1 cellular context compared by ENCODE assay signal in the genomic region with DNA sequence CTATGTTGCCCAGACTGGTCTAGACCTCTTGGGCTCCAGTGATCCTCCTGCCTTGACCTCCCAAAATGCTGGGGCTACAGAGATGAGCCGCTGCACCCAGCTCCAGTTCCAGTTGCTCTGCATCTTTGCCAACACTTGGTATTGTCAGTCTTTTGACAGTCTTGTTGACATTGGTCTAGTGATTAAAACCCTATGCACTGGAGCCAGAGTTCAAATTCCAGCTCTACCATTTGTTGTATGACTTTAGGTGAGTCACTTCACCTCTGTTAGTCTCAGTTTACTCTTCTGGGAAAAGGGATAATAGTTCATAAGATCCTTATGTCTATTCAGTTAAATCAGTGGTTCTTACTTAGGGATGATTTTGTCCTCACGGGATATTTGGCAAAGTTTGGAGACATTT.
TF ChIP-seq lines count a peak whose summit lies in the region.

No MANE protein-coding gene starts in this region.

TF ChIP-seq in HepG2, 621 proteins besides CTCF, POLR2A, EP300 and RAD21:
- no peak for TF ChIP-seq KAT2B (IDR thresholded peaks at IDR 0.05; ENCODE audit: borderline replicate concordance, low read depth, low read length)
- 0 out of 2 replicates have a peak, but pooled peaks have one; percentile 32 for TF ChIP-seq FOSL1 (CRISPR knock-in tag; IDR thresholded peaks at IDR 0.05; ENCODE audit: borderline replicate concordance)
- 0 out of 2 replicates have a peak, but pooled peaks have one; percentile 28 for TF ChIP-seq SOX5 (CRISPR knock-in tag; IDR thresholded peaks at IDR 0.05; ENCODE audit: borderline replicate concordance)
- peak; percentile 23 for TF ChIP-seq TBL1XR1 (IDR thresholded peaks at IDR 0.05; ENCODE audit: borderline replicate concordance, low read length, partially characterized antibody)
- TF ChIP-seq SMARCE1 (IDR thresholded peaks at IDR 0.05; ENCODE audit: borderline replicate concordance), result 0 out of 2 replicates have a peak, but pooled peaks have one; percentile 31
- TF ChIP-seq FOXA3 (CRISPR knock-in tag; IDR thresholded peaks at IDR 0.05), result peak; percentile 85
- peak; percentile 76 for TF ChIP-seq HNF4A (CRISPR knock-in tag; IDR thresholded peaks at IDR 0.05)
- no peak for TF ChIP-seq ISX (CRISPR knock-in tag; conservative IDR thresholded peaks at IDR 0.05)
- no peak for TF ChIP-seq FOXA1 (IDR thresholded peaks at IDR 0.05)
- peak; percentile 86 for TF ChIP-seq FOXA1 (CRISPR knock-in tag; IDR thresholded peaks at IDR 0.05)
- TF ChIP-seq, protein P1, sequence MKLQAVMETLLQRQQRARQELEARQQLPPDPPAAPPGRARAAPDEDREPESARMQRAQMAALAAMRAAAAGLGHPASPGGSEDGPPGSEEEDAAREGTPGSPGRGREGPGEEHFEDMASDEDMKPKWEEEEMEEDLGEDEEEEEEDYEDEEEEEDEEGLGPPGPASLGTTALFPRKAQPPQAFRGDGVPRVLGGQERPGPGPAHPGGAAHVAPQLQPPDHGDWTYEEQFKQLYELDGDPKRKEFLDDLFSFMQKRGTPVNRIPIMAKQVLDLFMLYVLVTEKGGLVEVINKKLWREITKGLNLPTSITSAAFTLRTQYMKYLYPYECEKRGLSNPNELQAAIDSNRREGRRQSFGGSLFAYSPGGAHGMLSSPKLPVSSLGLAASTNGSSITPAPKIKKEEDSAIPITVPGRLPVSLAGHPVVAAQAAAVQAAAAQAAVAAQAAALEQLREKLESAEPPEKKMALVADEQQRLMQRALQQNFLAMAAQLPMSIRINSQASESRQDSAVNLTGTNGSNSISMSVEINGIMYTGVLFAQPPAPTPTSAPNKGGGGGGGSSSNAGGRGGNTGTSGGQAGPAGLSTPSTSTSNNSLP (IDR thresholded peaks at IDR 0.05; ENCODE audit: low read depth, low read length), result peak; percentile 67
- TF ChIP-seq FOXK1 (CRISPR knock-in tag; IDR thresholded peaks at IDR 0.05; ENCODE audit: borderline replicate concordance, low read depth), result 0 out of 2 replicates have a peak, but pooled peaks have one; percentile 24
- TF ChIP-seq ZNF3 (CRISPR knock-in tag; IDR thresholded peaks at IDR 0.05), result peak; percentile 96
- no peak for TF ChIP-seq SOX13 (IDR thresholded peaks at IDR 0.05)
- 0 out of 4 replicates have a peak, but pooled peaks of 1 of the 2 experiments have one; percentile 26 for TF ChIP-seq SOX13 (CRISPR knock-in tag; conservative IDR thresholded peaks at IDR 0.05 in 1 of 2, IDR thresholded peaks at IDR 0.05 in 1 of 2)
- TF ChIP-seq MIXL1 (CRISPR knock-in tag; IDR thresholded peaks at IDR 0.05), result 0 out of 2 replicates have a peak, but pooled peaks have one; percentile 13
- TF ChIP-seq NR2F1 (CRISPR knock-in tag; IDR thresholded peaks at IDR 0.05), result peak in 1 of 2 experiments; percentile 36; a peak in 1 of 4 replicates
- peak; percentile 57; the same call in 1 of the 2 replicates for TF ChIP-seq ZKSCAN1 (IDR thresholded peaks at IDR 0.05; ENCODE audit: low read length)
- 0 out of 2 replicates have a peak, but pooled peaks have one; percentile 21 for TF ChIP-seq ZNF792 (CRISPR knock-in tag; IDR thresholded peaks at IDR 0.05)
- TF ChIP-seq SSRP1 (CRISPR knock-in tag; IDR thresholded peaks at IDR 0.05), result 0 out of 2 replicates have a peak, but pooled peaks have one; percentile 43
- TF ChIP-seq MED1 (CRISPR knock-in tag; IDR thresholded peaks at IDR 0.05), result peak; percentile 28; the same call in 1 of the 2 replicates
- no peak for TF ChIP-seq NFIB (CRISPR knock-in tag; IDR thresholded peaks at IDR 0.05; ENCODE audit: borderline replicate concordance)
- no peak for TF ChIP-seq ATF4 (CRISPR knock-in tag; IDR thresholded peaks at IDR 0.05)
- peak; percentile 83; the same call in 1 of the 2 replicates for TF ChIP-seq ZMYM2 (CRISPR knock-in tag; IDR thresholded peaks at IDR 0.05)
- peak; percentile 49; the same call in 1 of the 2 replicates for TF ChIP-seq ZNF670 (CRISPR knock-in tag; IDR thresholded peaks at IDR 0.05; ENCODE audit: borderline replicate concordance)
- peak; percentile 97 for TF ChIP-seq ZNF629 (CRISPR knock-in tag; conservative IDR thresholded peaks at IDR 0.05)
- TF ChIP-seq, protein P2, sequence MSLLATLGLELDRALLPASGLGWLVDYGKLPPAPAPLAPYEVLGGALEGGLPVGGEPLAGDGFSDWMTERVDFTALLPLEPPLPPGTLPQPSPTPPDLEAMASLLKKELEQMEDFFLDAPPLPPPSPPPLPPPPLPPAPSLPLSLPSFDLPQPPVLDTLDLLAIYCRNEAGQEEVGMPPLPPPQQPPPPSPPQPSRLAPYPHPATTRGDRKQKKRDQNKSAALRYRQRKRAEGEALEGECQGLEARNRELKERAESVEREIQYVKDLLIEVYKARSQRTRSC (CRISPR knock-in tag; IDR thresholded peaks at IDR 0.05; ENCODE audit: low read depth), result no peak
- TF ChIP-seq RCOR2 (CRISPR knock-in tag; IDR thresholded peaks at IDR 0.05), result peak; percentile 85; the same call in 1 of the 2 replicates
- TF ChIP-seq, protein P3, sequence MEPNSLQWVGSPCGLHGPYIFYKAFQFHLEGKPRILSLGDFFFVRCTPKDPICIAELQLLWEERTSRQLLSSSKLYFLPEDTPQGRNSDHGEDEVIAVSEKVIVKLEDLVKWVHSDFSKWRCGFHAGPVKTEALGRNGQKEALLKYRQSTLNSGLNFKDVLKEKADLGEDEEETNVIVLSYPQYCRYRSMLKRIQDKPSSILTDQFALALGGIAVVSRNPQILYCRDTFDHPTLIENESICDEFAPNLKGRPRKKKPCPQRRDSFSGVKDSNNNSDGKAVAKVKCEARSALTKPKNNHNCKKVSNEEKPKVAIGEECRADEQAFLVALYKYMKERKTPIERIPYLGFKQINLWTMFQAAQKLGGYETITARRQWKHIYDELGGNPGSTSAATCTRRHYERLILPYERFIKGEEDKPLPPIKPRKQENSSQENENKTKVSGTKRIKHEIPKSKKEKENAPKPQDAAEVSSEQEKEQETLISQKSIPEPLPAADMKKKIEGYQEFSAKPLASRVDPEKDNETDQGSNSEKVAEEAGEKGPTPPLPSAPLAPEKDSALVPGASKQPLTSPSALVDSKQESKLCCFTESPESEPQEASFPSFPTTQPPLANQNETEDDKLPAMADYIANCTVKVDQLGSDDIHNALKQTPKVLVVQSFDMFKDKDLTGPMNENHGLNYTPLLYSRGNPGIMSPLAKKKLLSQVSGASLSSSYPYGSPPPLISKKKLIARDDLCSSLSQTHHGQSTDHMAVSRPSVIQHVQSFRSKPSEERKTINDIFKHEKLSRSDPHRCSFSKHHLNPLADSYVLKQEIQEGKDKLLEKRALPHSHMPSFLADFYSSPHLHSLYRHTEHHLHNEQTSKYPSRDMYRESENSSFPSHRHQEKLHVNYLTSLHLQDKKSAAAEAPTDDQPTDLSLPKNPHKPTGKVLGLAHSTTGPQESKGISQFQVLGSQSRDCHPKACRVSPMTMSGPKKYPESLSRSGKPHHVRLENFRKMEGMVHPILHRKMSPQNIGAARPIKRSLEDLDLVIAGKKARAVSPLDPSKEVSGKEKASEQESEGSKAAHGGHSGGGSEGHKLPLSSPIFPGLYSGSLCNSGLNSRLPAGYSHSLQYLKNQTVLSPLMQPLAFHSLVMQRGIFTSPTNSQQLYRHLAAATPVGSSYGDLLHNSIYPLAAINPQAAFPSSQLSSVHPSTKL (CRISPR knock-in tag; IDR thresholded peaks at IDR 0.05), result no peak
- TF ChIP-seq HDAC2 (CRISPR knock-in tag; IDR thresholded peaks at IDR 0.05), result peak; percentile 53; the same call in 1 of the 2 replicates
- TF ChIP-seq ADNP (CRISPR knock-in tag; IDR thresholded peaks at IDR 0.05), result peak; percentile 18; the same call in 1 of the 2 replicates
- 0 out of 2 replicates have a peak, but pooled peaks have one; percentile 20 for TF ChIP-seq POGK (CRISPR knock-in tag; conservative IDR thresholded peaks at IDR 0.05)
- TF ChIP-seq, protein P4, sequence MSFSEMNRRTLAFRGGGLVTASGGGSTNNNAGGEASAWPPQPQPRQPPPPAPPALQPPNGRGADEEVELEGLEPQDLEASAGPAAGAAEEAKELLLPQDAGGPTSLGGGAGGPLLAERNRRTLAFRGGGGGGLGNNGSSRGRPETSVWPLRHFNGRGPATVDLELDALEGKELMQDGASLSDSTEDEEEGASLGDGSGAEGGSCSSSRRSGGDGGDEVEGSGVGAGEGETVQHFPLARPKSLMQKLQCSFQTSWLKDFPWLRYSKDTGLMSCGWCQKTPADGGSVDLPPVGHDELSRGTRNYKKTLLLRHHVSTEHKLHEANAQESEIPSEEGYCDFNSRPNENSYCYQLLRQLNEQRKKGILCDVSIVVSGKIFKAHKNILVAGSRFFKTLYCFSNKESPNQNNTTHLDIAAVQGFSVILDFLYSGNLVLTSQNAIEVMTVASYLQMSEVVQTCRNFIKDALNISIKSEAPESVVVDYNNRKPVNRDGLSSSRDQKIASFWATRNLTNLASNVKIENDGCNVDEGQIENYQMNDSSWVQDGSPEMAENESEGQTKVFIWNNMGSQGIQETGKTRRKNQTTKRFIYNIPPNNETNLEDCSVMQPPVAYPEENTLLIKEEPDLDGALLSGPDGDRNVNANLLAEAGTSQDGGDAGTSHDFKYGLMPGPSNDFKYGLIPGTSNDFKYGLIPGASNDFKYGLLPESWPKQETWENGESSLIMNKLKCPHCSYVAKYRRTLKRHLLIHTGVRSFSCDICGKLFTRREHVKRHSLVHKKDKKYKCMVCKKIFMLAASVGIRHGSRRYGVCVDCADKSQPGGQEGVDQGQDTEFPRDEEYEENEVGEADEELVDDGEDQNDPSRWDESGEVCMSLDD (CRISPR knock-in tag; IDR thresholded peaks at IDR 0.05; ENCODE audit: borderline replicate concordance), result no peak
- 0 out of 2 replicates have a peak, but pooled peaks have one; percentile 19 for TF ChIP-seq POGZ (CRISPR knock-in tag; IDR thresholded peaks at IDR 0.05)
- 0 out of 2 replicates have a peak, but pooled peaks have one; percentile 35 for TF ChIP-seq ZNF24 (IDR thresholded peaks at IDR 0.05)
- TF ChIP-seq KDM1A (CRISPR knock-in tag; IDR thresholded peaks at IDR 0.05), result peak; percentile 96
- peak; percentile 100 for TF ChIP-seq ZNF7 (CRISPR knock-in tag; IDR thresholded peaks at IDR 0.05)
- TF ChIP-seq ZMYM3 (CRISPR knock-in tag; IDR thresholded peaks at IDR 0.05), result peak; percentile 91
- no peak for TF ChIP-seq ZNF782 (CRISPR knock-in tag; IDR thresholded peaks at IDR 0.05; ENCODE audit: borderline replicate concordance)
- peak; percentile 88 for TF ChIP-seq ZFP36 (IDR thresholded peaks at IDR 0.05; ENCODE audit: borderline replicate concordance, low read depth, low read length, partially characterized antibody)
- peak; percentile 57; the same call in 1 of the 2 replicates for TF ChIP-seq HNF4G (IDR thresholded peaks at IDR 0.05; ENCODE audit: borderline replicate concordance, low read depth, low read length)
- TF ChIP-seq HNF4G (CRISPR knock-in tag; IDR thresholded peaks at IDR 0.05; ENCODE audit: borderline replicate concordance, low read depth), result no peak; the same call in 1 of the 2 replicates
- peak; percentile 79 for TF ChIP-seq FOSL2 (CRISPR knock-in tag; IDR thresholded peaks at IDR 0.05)
